Comparison of ENCODE assay signal across 26 cellular contexts in genomic region chr3:58417075-58417474, GRCh38. TPM values are rescaled to one million over a fixed set of nuclear protein-coding genes. Genes with fewer than 3 reads are reported as not detected.
DNase-seq lines count a peak whose midpoint lies in the region; ATAC-seq, FAIRE-seq and TF ChIP-seq lines count a peak whose summit lies in the region.
"Had no signal": no experiment of that assay in that cellular context is flagged by ENCODE, and none has a peak within 500 bp of the region (broad histone marks: within the 10 kb centered on the region; RNA-seq: fewer than 3 reads in every experiment).

No MANE protein-coding gene starts in this region.

- FAIRE-seq in HepG2 (lab: Jason Lieb, UNC) = no peak
- FAIRE-seq: GM12892 had no signal

- TF ChIP-seq EP300 in HepG2 (IDR thresholded peaks at IDR 0.05; ENCODE audit: low read depth in 2 of 2, low read length in 2 of 2) (no peak), HepG2 (CRISPR knock-in tag; IDR thresholded peaks at IDR 0.05; ENCODE audit: borderline replicate concordance) (no peak)

- no peak overlapping the region for H3K18ac ChIP-seq in trophoblast cell (ENCODE audit: low read length)

- CTCF ChIA-PET in Caco-2 (lab: Charles Lee) = no interaction called here
- CTCF ChIA-PET in HepG2 (lab: Yijun Ruan, JAX; ENCODE audit: low intra/inter-chr PET ratio, low total read pairs) = no interaction called here
- CTCF ChIA-PET in activated CD4-positive, alpha-beta memory T cell treated with anti-CD3 and anti-CD28 coated beads, Interleukin-2, amount 10 ng/mL, durations not matched to agents 7 days and 5 days (lab: Charles Lee) = interaction anchor here (3.3 to 3.4 kb wide), 2 partner anchors 83 to 110 kb away, joined by 23 to 28 read pairs; partner anchors contain the start of genes HTD2, PXK and RPP14
- CTCF ChIA-PET in activated CD4-positive, alpha-beta memory T cell treated with anti-CD3 and anti-CD28 coated beads for 36 hours (lab: Charles Lee) = interaction anchor here (1.4 to 4.8 kb wide), 5 partner anchors 90 to 200 kb away, joined by 3 to 51 read pairs (median 4); partner anchors contain the start of genes HTD2 and RPP14

- H3K9ac ChIP-seq in HepG2 (ENCODE audit: insufficient read depth, low read depth, low read length) = no peak overlapping the region
- no peak overlapping the region for H3K9ac ChIP-seq in trophoblast cell (ENCODE audit: low read length)

- peaks cover 44% of the 10 kb centered on the region for H3K4me1 ChIP-seq in Caco-2
- H3K4me1 ChIP-seq in HepG2 (ENCODE audit: insufficient read depth, low read length) = peaks cover 24% of the 10 kb centered on the region
- H3K4me1 ChIP-seq in trophoblast cell (ENCODE audit: control insufficient read depth in 1 of 2, insufficient read depth in 2 of 2, low read length in 2 of 2) = peaks cover 7 to 11% of the 10 kb centered on the region in 2 experiments
- H3K4me1 ChIP-seq: SJCRH30 had no signal

- no peaks in the 10 kb centered on the region for H3K9me3 Mint-ChIP-seq in Caco-2 (ENCODE audit: unreplicated experiment)
- no peaks in the 10 kb centered on the region for H3K9me3 Mint-ChIP-seq in activated CD4-positive, alpha-beta memory T cell treated with anti-CD3 and anti-CD28 coated beads, Interleukin-2, amount 10 ng/mL, durations not matched to agents 7 days and 5 days
- H3K9me3 Mint-ChIP-seq in activated CD4-positive, alpha-beta memory T cell treated with anti-CD3 and anti-CD28 coated beads for 36 hours = no peaks in the 10 kb centered on the region

- WGBS in HepG2 (ENCODE audit: low lambda C conversion rate) = no CpG with 5 or more reads among the region's 2 CpGs
- WGBS in trophoblast cell (ENCODE audit: extremely low coverage, insufficient coverage, insufficient read length) = no CpG with 5 or more reads among the region's 2 CpGs

- peaks cover 19% of the 10 kb centered on the region for H3K4me1 Mint-ChIP-seq in Caco-2 (ENCODE audit: low read depth, unreplicated experiment)
- H3K4me1 Mint-ChIP-seq in activated CD4-positive, alpha-beta memory T cell treated with anti-CD3 and anti-CD28 coated beads, Interleukin-2, amount 10 ng/mL, durations not matched to agents 7 days and 5 days = peaks cover 18% of the 10 kb centered on the region
- H3K4me1 Mint-ChIP-seq in activated CD4-positive, alpha-beta memory T cell treated with anti-CD3 and anti-CD28 coated beads for 36 hours (ENCODE audit: low read depth) = peaks cover 14% of the 10 kb centered on the region

- intact Hi-C loops in Caco-2 (cut with micrococcal nuclease; ENCODE audit: unreplicated experiment) (no loop called here), HepG2 (cut with micrococcal nuclease; ENCODE audit: unreplicated experiment) (loop anchor here (5.0 kb wide), 1 partner anchor 230 kb away; no protein-coding TSS in a partner anchor), posterior vena cava (cut with DNase I) (loop anchor here in 1 of 2 donors (5.0 kb wide), 1 partner anchor 90 kb away; no protein-coding TSS in a partner anchor)
- intact Hi-C loops in activated CD4-positive, alpha-beta memory T cell treated with anti-CD3 and anti-CD28 coated beads for 36 hours (cut with micrococcal nuclease) = loop anchor here (10.0 kb wide), 1 partner anchor 232 kb away; no protein-coding TSS in a partner anchor

- in situ Hi-C loops in HepG2 (cut with HindIII; ENCODE audit: extremely low pct_ligation_motif_present, low pct_unique_long_range_greater_than_20kb) = loop anchor here (10.0 kb wide), 1 partner anchor 232 kb away; no protein-coding TSS in a partner anchor

- POLR2A ChIA-PET in Caco-2 (lab: Charles Lee) (interaction anchor here (0.9 kb wide), 1 partner anchor 99 kb away, joined by 4 read pairs; no protein-coding TSS in a partner anchor), HepG2 (lab: Yijun Ruan, JAX) (interaction anchor here (1.3 to 2.1 kb wide), 2 partner anchors 16 to 111 kb away, joined by 3 to 6 read pairs; partner anchors contain the start of genes HTD2 and RPP14)
- POLR2A ChIA-PET in activated CD4-positive, alpha-beta memory T cell treated with anti-CD3 and anti-CD28 coated beads, Interleukin-2, amount 10 ng/mL, durations not matched to agents 7 days and 5 days (lab: Charles Lee) = interaction anchor here (0.8 to 1.8 kb wide), 2 partner anchors 16 to 111 kb away, joined by 3 to 4 read pairs; partner anchors contain the start of genes HTD2, PDHB and RPP14
- POLR2A ChIA-PET in activated CD4-positive, alpha-beta memory T cell treated with anti-CD3 and anti-CD28 coated beads for 36 hours (lab: Charles Lee) = no interaction called here

- H3K27me3 Mint-ChIP-seq in Caco-2 (ENCODE audit: insufficient read depth, unreplicated experiment) = no peaks in the 10 kb centered on the region
- no peaks in the 10 kb centered on the region for H3K27me3 Mint-ChIP-seq in activated CD4-positive, alpha-beta memory T cell treated with anti-CD3 and anti-CD28 coated beads, Interleukin-2, amount 10 ng/mL, durations not matched to agents 7 days and 5 days
- no peaks in the 10 kb centered on the region for H3K27me3 Mint-ChIP-seq in activated CD4-positive, alpha-beta memory T cell treated with anti-CD3 and anti-CD28 coated beads for 36 hours

- no peak overlapping the region for H2AFZ ChIP-seq in HepG2 (ENCODE audit: low read length)
- no peak overlapping the region for H2AFZ ChIP-seq in trophoblast cell (ENCODE audit: insufficient read depth, low read length, poor library complexity)
- H2AFZ ChIP-seq: PC-9 had no signal

- H4K20me1 ChIP-seq in HepG2 (ENCODE audit: insufficient read depth, low read length) = no peaks in the 10 kb centered on the region

- peak overlapping the region; percentile 15 for H4K91ac ChIP-seq in trophoblast cell (ENCODE audit: low read depth, low read length)

- H3K14ac ChIP-seq in trophoblast cell (ENCODE audit: low read length) = no peak overlapping the region

- H3K36me3 Mint-ChIP-seq in Caco-2 (ENCODE audit: insufficient read depth, unreplicated experiment) = peaks cover 14% of the 10 kb centered on the region
- H3K36me3 Mint-ChIP-seq in activated CD4-positive, alpha-beta memory T cell treated with anti-CD3 and anti-CD28 coated beads, Interleukin-2, amount 10 ng/mL, durations not matched to agents 7 days and 5 days (ENCODE audit: low read depth) = peaks cover 35% of the 10 kb centered on the region
- peaks cover 9% of the 10 kb centered on the region for H3K36me3 Mint-ChIP-seq in activated CD4-positive, alpha-beta memory T cell treated with anti-CD3 and anti-CD28 coated beads for 36 hours

- H3K79me1 ChIP-seq in trophoblast cell (ENCODE audit: low read length) = peaks cover 7% of the 10 kb centered on the region

- H3K4me3 ChIP-seq in Caco-2 (ENCODE audit: low read depth, low read length) = no peak overlapping the region
- H3K4me3 ChIP-seq in HepG2 (replicated peaks in 1 of 3; ENCODE audit: insufficient read depth in 1 of 3, low read depth in 2 of 3, low read length in 3 of 3) = no peak overlapping the region
- no peak overlapping the region for H3K4me3 ChIP-seq in trophoblast cell (ENCODE audit: low read depth, low read length)
- H3K4me3 ChIP-seq: PC-9, SJCRH30 had no signal

- peak overlapping the region; percentile 3 for H2AK5ac ChIP-seq in trophoblast cell (ENCODE audit: low read length)

- TF ChIP-seq CTCF in Caco-2 (IDR thresholded peaks at IDR 0.05; ENCODE audit: insufficient read depth in 1 of 2, low read depth in 1 of 2, low read length in 1 of 2, severe bottlenecking in 1 of 2, unreplicated experiment in 1 of 2) (no peak), HepG2 (CRISPR knock-in tag; IDR thresholded peaks at IDR 0.05) (no peak)

- no peak overlapping the region for H2BK5ac ChIP-seq in trophoblast cell (ENCODE audit: low read depth, low read length, poor library complexity)

- no peak for TF ChIP-seq RAD21 in HepG2 (CRISPR knock-in tag; IDR thresholded peaks at IDR 0.05)

- H3K4me3 Mint-ChIP-seq in Caco-2 (ENCODE audit: unreplicated experiment) = peak overlapping the region; percentile 11
- no peak overlapping the region for H3K4me3 Mint-ChIP-seq in activated CD4-positive, alpha-beta memory T cell treated with anti-CD3 and anti-CD28 coated beads, Interleukin-2, amount 10 ng/mL, durations not matched to agents 7 days and 5 days
- no peak overlapping the region for H3K4me3 Mint-ChIP-seq in activated CD4-positive, alpha-beta memory T cell treated with anti-CD3 and anti-CD28 coated beads for 36 hours

- peak; percentile 41 for ATAC-seq in HepG2
- ATAC-seq: Right ventricle myocardium inferior, SK-N-SH treated with all-trans-retinoic acid at 6 μM for 48 hours had no signal

- no peak overlapping the region for H3K27ac Mint-ChIP-seq in Caco-2 (ENCODE audit: unreplicated experiment)
- H3K27ac Mint-ChIP-seq in activated CD4-positive, alpha-beta memory T cell treated with anti-CD3 and anti-CD28 coated beads, Interleukin-2, amount 10 ng/mL, durations not matched to agents 7 days and 5 days = no peak overlapping the region
- no peak overlapping the region for H3K27ac Mint-ChIP-seq in activated CD4-positive, alpha-beta memory T cell treated with anti-CD3 and anti-CD28 coated beads for 36 hours

- peak overlapping the region; percentile 11 for H4K8ac ChIP-seq in trophoblast cell (ENCODE audit: low read depth, low read length)

- no peak overlapping the region for H3K4me2 ChIP-seq in HepG2 (ENCODE audit: low read depth, low read length)
- no peak overlapping the region for H3K4me2 ChIP-seq in trophoblast cell (ENCODE audit: low read length)
- H3K4me2 ChIP-seq: PC-9 had no signal

- H3K79me2 ChIP-seq in HepG2 (ENCODE audit: insufficient read depth, low read length) = no peaks in the 10 kb centered on the region
- no peaks in the 10 kb centered on the region for H3K79me2 ChIP-seq in trophoblast cell (ENCODE audit: control insufficient read depth, insufficient read depth, low read length, poor library complexity)

- no peak overlapping the region for H3K4ac ChIP-seq in trophoblast cell (ENCODE audit: low read depth, low read length)

- no peak overlapping the region for H3K23ac ChIP-seq in trophoblast cell (ENCODE audit: low read length)

- no peak overlapping the region for H2BK12ac ChIP-seq in trophoblast cell (ENCODE audit: low read length)

- no peak overlapping the region for H3K27ac ChIP-seq in HepG2 (ENCODE audit: extremely low read length, insufficient read depth, low read length)
- H3K27ac ChIP-seq in trophoblast cell (ENCODE audit: low read depth, low read length) = no peak overlapping the region
- H3K27ac ChIP-seq: PC-9, SJCRH30 had no signal

- H3K9me3 ChIP-seq in Caco-2 (no peaks in the 10 kb centered on the region), HepG2 (ENCODE audit: low read length) (no peaks in the 10 kb centered on the region), trophoblast cell (ENCODE audit: insufficient read depth, low read depth, low read length) (peaks cover 1% of the 10 kb centered on the region)
- H3K9me3 ChIP-seq: SJCRH30 had no signal

- no TSS peak for BruUV-seq in Caco-2 (replicated peaks; lab: Mats Ljungman, UMichigan)
- no TSS peak for BruUV-seq in HepG2 (replicated peaks; lab: Mats Ljungman, UMichigan)

- DNase-seq in Caco-2 = no peak
- peak; percentile 52 for DNase-seq in NCI-H82 treated with DMSO at 0.1 percent for 48 hours (lab: John Stamatoyannopoulos, UW; ENCODE audit: unreplicated experiment)
- DNase-seq in HepG2 (ENCODE audit: low spot score) = no peak
- DNase-seq in trophoblast cell = no peak
- no peak for DNase-seq in posterior vena cava (ENCODE audit: low spot score)
- DNase-seq in activated CD8-positive, alpha-beta memory T cell treated with anti-CD3 and anti-CD28 coated beads, Interleukin-2, amount 50 U/mL, for 48 hours = no peak
- DNase-seq in activated CD4-positive, alpha-beta memory T cell treated with anti-CD3 and anti-CD28 coated beads, Interleukin-2, amount 10 ng/mL, durations not matched to agents 7 days and 5 days = no peak
- no peak for DNase-seq in activated CD4-positive, alpha-beta memory T cell treated with anti-CD3 and anti-CD28 coated beads for 36 hours
- DNase-seq: 8988T; ACHN; DMS153; DND-41; KG1; NCI-H1092; NCI-H1417 treated with DMSO at 0.1 percent for 48 hours; NCI-H1694 treated with DMSO at 0.1 percent for 48 hours; NCI-H2081 treated with DMSO at 0.1 percent for 48 hours; NCI-H2171; NCI-H226; NCI-H510A; NK-92 treated with Interleukin-12 subunit alpha and Interleukin-12 subunit beta, amount 100 ng/mL, for 24 hours; PC-9; SJCRH30 had no signal

- H3K27me3 ChIP-seq in Caco-2 (replicated peaks; ENCODE audit: control insufficient read depth, insufficient read depth, low read length) (no peaks in the 10 kb centered on the region), HepG2 (ENCODE audit: control insufficient read depth in 1 of 2, insufficient read depth in 2 of 2, low read length in 2 of 2) (no peaks in the 10 kb centered on the region), trophoblast cell (ENCODE audit: insufficient read depth, low read length) (no peaks in the 10 kb centered on the region)
- H3K27me3 ChIP-seq: SJCRH30 had no signal

- no peaks in the 10 kb centered on the region; the same call in 1 of the 2 replicates for H3K36me3 ChIP-seq in Caco-2 (ENCODE audit: control insufficient read depth, insufficient read depth, low read length)
- H3K36me3 ChIP-seq in HepG2 (replicated peaks in 1 of 2; ENCODE audit: control insufficient read depth in 1 of 2, insufficient read depth in 2 of 2, low read length in 2 of 2) = peaks cover 7 to 8% of the 10 kb centered on the region in 2 experiments; a peak in 4 of 5 replicates
- peaks cover 6 to 11% of the 10 kb centered on the region in 2 experiments for H3K36me3 ChIP-seq in trophoblast cell (ENCODE audit: control insufficient read depth in 1 of 2, insufficient read depth in 2 of 2, low read length in 2 of 2)
- H3K36me3 ChIP-seq: SJCRH30 had no signal

- H2BK120ac ChIP-seq in trophoblast cell (ENCODE audit: insufficient read depth, low read length, poor library complexity) = no peak overlapping the region

- TF ChIP-seq POLR2A in HepG2 (IDR thresholded peaks at IDR 0.05; ENCODE audit: insufficient read depth in 1 of 2, low read depth in 2 of 2, low read length in 2 of 2) = no peak

- H4K12ac ChIP-seq in trophoblast cell (ENCODE audit: low read depth, low read length) = no peak overlapping the region

RNA-seq across cellular contexts. Expression of gene PDHB, which starts 16.6 kb away (rescaled TPM):
- total RNA-seq in Caco-2 (2022) = 81.8 and 89.8 TPM in 2 replicates
- total RNA-seq in HepG2 (2016; rRNA removed; fragmentation: Illumina TruSeq; extraction: Trizol) = 153 and 229 TPM in 2 replicates
- 14.8 and 15.6 TPM in 2 replicates for total RNA-seq in HepG2 (2016; cell fraction: cytosol; rRNA removed; fragmentation: Illumina TruSeq; extraction: Trizol; ENCODE audit: low read depth)
- 155 and 245 TPM in 2 replicates for total RNA-seq in HepG2 (2016; cell fraction: insoluble cytoplasmic fraction; rRNA removed; fragmentation: Illumina TruSeq; extraction: Trizol)
- 30.6 and 31.8 TPM in 2 replicates for total RNA-seq in HepG2 (2016; cell fraction: membrane; rRNA removed; fragmentation: Illumina TruSeq; extraction: Trizol)
- 63.1 and 66.4 TPM in 2 replicates for total RNA-seq in HepG2 (2016; cell fraction: nucleus; rRNA removed; fragmentation: Illumina TruSeq; extraction: Trizol)
- polyA plus RNA-seq in HepG2 (2011; rRNA removed) = 97.1 and 108 TPM in 2 replicates
- 68.4 and 102 TPM in 2 replicates for polyA plus RNA-seq in HepG2 (2011; cell fraction: cytosol; rRNA removed)
- 28.4 and 37.7 TPM in 2 replicates for polyA plus RNA-seq in HepG2 (2011; cell fraction: nucleus; rRNA removed)
- polyA plus RNA-seq in HepG2 (2012) = 113 and 146 TPM in 2 replicates
- 11.6 and 12.1 TPM in 2 replicates for polyA plus RNA-seq in HepG2 (2016; cell fraction: cytosol; fragmentation: Illumina TruSeq; extraction: Trizol; ENCODE audit: low read depth)
- 209 and 226 TPM in 2 replicates for polyA plus RNA-seq in HepG2 (2016; cell fraction: insoluble cytoplasmic fraction; fragmentation: Illumina TruSeq; extraction: Trizol; ENCODE audit: low read depth)
- 23.0 and 24.8 TPM in 2 replicates for polyA plus RNA-seq in HepG2 (2016; cell fraction: membrane; fragmentation: Illumina TruSeq; extraction: Trizol; ENCODE audit: low read depth)
- polyA plus RNA-seq in HepG2 (2016; cell fraction: nucleus; fragmentation: Illumina TruSeq; extraction: Trizol; ENCODE audit: insufficient read depth, low read depth) = 66.3 and 77.5 TPM in 2 replicates
- 76.8 and 97.2 TPM in 2 replicates for polyA minus RNA-seq in HepG2 (2011; rRNA and poly(A)+ RNA removed; ENCODE audit: low replicate concordance)
- 47.7 and 50.9 TPM in 2 replicates for polyA minus RNA-seq in HepG2 (2011; cell fraction: cytosol; rRNA and poly(A)+ RNA removed)
- polyA minus RNA-seq in HepG2 (2011; cell fraction: nucleus; rRNA and poly(A)+ RNA removed) = 91.3 and 98.1 TPM in 2 replicates
- polyA plus RNA-seq in trophoblast cell (2013) = 72.4 and 74.4 TPM in 2 replicates
- 10 to 100 TPM; 60.4 to 68.7 TPM for total RNA-seq in posterior vena cava
- total RNA-seq in activated CD4-positive, alpha-beta memory T cell treated with anti-CD3 and anti-CD28 coated beads, Interleukin-2, amount 10 ng/mL, durations not matched to agents 7 days and 5 days = 10 to 100 TPM; 55.5 to 58.9 TPM
- 10 to 100 TPM; 55.6 to 56.3 TPM for total RNA-seq in activated CD4-positive, alpha-beta memory T cell treated with anti-CD3 and anti-CD28 coated beads for 36 hours

Comparison
In these comparisons a context has a peak if more than half of its experiments do, and no peak if none do; other contexts are left out.
1. CTCF ChIA-PET loops: an anchor here in activated CD4-positive, alpha-beta memory T cell treated with anti-CD3 and anti-CD28 coated beads, Interleukin-2, amount 10 ng/mL, durations not matched to agents 7 days and 5 days (3.3 to 3.4 kb wide) and activated CD4-positive, alpha-beta memory T cell treated with anti-CD3 and anti-CD28 coated beads for 36 hours (1.4 to 4.8 kb wide); none called in Caco-2 and HepG2.